13 cellular contexts compared by ENCODE assay signal in the genomic region with DNA sequence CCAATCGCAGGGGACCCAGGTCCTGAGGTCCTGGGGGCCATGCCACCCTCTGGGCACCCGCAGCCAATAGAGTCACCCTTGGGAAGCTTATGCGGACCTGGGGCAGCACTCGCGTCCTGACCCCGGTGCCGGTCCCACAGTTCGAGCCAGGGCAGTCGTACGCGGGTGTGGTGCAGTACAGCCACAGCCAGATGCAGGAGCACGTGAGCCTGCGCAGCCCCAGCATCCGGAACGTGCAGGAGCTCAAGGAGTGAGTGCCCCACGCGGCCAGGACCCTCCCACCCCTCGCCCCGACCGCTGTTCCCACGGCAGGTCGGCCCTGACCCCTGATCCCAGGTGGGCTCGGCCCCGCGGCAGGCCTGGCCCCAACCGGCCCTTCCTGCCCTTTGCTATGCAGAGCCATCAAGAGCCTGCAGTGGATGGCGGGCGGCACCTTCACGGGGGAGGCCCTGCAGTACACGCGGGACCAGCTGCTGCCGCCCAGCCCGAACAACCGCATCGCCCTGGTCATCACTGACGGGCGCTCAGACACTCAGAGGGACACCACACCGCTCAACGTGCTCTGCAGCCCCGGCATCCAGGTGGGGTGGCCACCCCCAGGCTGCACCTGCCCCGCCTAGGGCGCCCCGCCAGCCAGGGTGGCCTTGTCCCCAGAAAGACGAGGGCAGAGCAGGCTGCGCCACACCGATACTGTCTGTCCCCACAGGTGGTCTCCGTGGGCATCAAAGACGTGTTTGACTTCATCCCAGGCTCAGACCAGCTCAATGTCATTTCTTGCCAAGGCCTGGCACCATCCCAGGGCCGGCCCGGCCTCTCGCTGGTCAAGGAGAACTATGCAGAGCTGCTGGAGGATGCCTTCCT. TPM values are rescaled to one million over a fixed set of nuclear protein-coding genes. Genes with fewer than 3 reads are reported as not detected.
DNase-seq lines count a peak whose midpoint lies in the region; ATAC-seq and TF ChIP-seq lines count a peak whose summit lies in the region.
"Had no signal": no experiment of that assay in that cellular context is flagged by ENCODE, and none has a peak within 500 bp of the region (broad histone marks: within the 10 kb centered on the region; RNA-seq: fewer than 3 reads in every experiment).

No MANE protein-coding gene starts in this region.

- TF ChIP-seq CTCF in RWPE2 (IDR thresholded peaks at IDR 0.05; ENCODE audit: poor library complexity, severe bottlenecking) (no peak), GM13976 (IDR thresholded peaks at IDR 0.05; ENCODE audit: borderline replicate concordance, control extremely low read depth, extremely low read depth, insufficient read depth, missing control alignments) (no peak)

- ATAC-seq in RWPE2 (ENCODE audit: low read depth) (no peak), right cardiac atrium (no peak), HG02973 (IDR thresholded peaks at IDR 0.05; ENCODE audit: unreplicated experiment) (no peak)
- ATAC-seq: esophagus mucosa had no signal

- H3K9me3 ChIP-seq in RWPE2 (ENCODE audit: severe bottlenecking) (no peaks in the 10 kb centered on the region), right cardiac atrium (ENCODE audit: control insufficient read depth, low read length) (no peaks in the 10 kb centered on the region)

- intact Hi-C loops in right cardiac atrium (cut with DNase I) = loop anchor here in 1 of 4 donors (10.0 kb wide), 1 partner anchor 113 kb away; no protein-coding TSS in a partner anchor
- intact Hi-C loops in posterior vena cava (cut with DNase I) = no loop called here

- DNase-seq in GM03348 (ENCODE audit: low spot score) (peak; percentile 10), RWPE2 (ENCODE audit: low spot score) (peak; percentile 57), right cardiac atrium (peak; percentile 20 to 72 (median 61)), posterior vena cava (ENCODE audit: low spot score) (peak; percentile 78), kidney glomerular epithelial cell (lab: John Stamatoyannopoulos, UW) (no peak), GM13976 (ENCODE audit: low spot score) (no peak)
- DNase-seq: mesendoderm, NCI-H1105, NCI-H2171 treated with DMSO at 0.1 percent for 48 hours had no signal

- 93% methylated on average over 51 of the region's 51 CpGs for WGBS in right cardiac atrium

- H3K4me3 ChIP-seq in RWPE2 (ENCODE audit: severe bottlenecking) (no peak overlapping the region), right cardiac atrium (ENCODE audit: low read length) (no peak overlapping the region)
- H3K4me3 ChIP-seq: coronary artery had no signal

- H3K27me3 ChIP-seq in RWPE2 (ENCODE audit: insufficient read depth, poor library complexity, severe bottlenecking) (no peaks in the 10 kb centered on the region), right cardiac atrium (ENCODE audit: control insufficient read depth, insufficient read depth) (no peaks in the 10 kb centered on the region)

- H3K4me1 ChIP-seq in RWPE2 (ENCODE audit: insufficient read depth, poor library complexity, severe bottlenecking) (no peaks in the 10 kb centered on the region), right cardiac atrium (ENCODE audit: control insufficient read depth, insufficient read depth, low read length) (no peaks in the 10 kb centered on the region)

- in situ Hi-C loops in GM13976 (cut with MboI; ENCODE audit: low sequenced_read_pairs, unreplicated experiment) = no loop called here

- no peaks in the 10 kb centered on the region for H3K36me3 ChIP-seq in RWPE2 (ENCODE audit: low read depth)

- no peak overlapping the region for H3K27ac ChIP-seq in RWPE2 (ENCODE audit: poor library complexity, severe bottlenecking)
- no peak overlapping the region for H3K27ac ChIP-seq in right cardiac atrium (ENCODE audit: low read length)
- H3K27ac ChIP-seq: C4-2B had no signal

RNA-seq across cellular contexts. Expression of gene COL6A1, which starts 20.5 kb away (rescaled TPM):
- total RNA-seq in right cardiac atrium = 100 to 1,000 TPM; 112 to 192 (median 171) TPM
- polyA plus RNA-seq in right cardiac atrium = 165 TPM
- total RNA-seq in posterior vena cava = 100 to 1,000 TPM; 606 to 689 TPM

Comparison
In these comparisons a context has a peak if more than half of its experiments do, and no peak if none do; other contexts are left out.
1. DNase-seq: peak in GM03348 (single experiment), RWPE2 (single experiment), right cardiac atrium (3 of 3) and posterior vena cava (single experiment); none in kidney glomerular epithelial cell (single experiment) and GM13976 (single experiment).